9 cellular contexts compared by ENCODE assay signal in genomic region chr4:89767924-89768323, GRCh38.
"Had no signal": no experiment of that assay in that cellular context is flagged by ENCODE, and none has a peak within 500 bp of the region (broad histone marks: within the 10 kb centered on the region; RNA-seq: fewer than 3 reads in every experiment).

No MANE protein-coding gene starts in this region.

- ATAC-seq: GM23338, HCT116 had no signal

- H2AFZ ChIP-seq: GM23248, GM23338 had no signal

- H3K9ac ChIP-seq: GM23248 had no signal

- H3K4me3 ChIP-seq: GM23248, GM23338, HAP-1 had no signal

- DNase-seq: GM23248, GOT3, H7, H9, HCEC 1CT, HFFc6 had no signal

- H3K36me3 ChIP-seq: HAP-1 had no signal

- H3K4me1 ChIP-seq: HAP-1 had no signal

- H3K27ac ChIP-seq: GM23248 had no signal

- H3K9me3 ChIP-seq: HAP-1 had no signal

- H3K4me2 ChIP-seq: GM23338 had no signal
